24 cellular contexts compared by ENCODE assay signal in genomic region chr7:30069096-30069867, GRCh38.
"Had no signal": no experiment of that assay in that cellular context is flagged by ENCODE, and none has a peak within 500 bp of the region (broad histone marks: within the 10 kb centered on the region; RNA-seq: fewer than 3 reads in every experiment).

No MANE protein-coding gene starts in this region.

- ATAC-seq: effector memory CD8-positive, alpha-beta T cell; foreskin keratinocyte; left cardiac atrium; lower lobe of right lung; natural killer cell treated with Interleukin-12 subunit alpha and Interleukin-12 subunit beta and Interleukin-15 and Interleukin-18, amount 100 ng/mL, for 72 hours; pancreas; right cardiac atrium; stimulated activated effector memory CD8-positive, alpha-beta T cell treated with anti-CD3 and anti-CD28 coated beads, Interleukin-12 subunit alpha, Interleukin-12 subunit beta, amount 100 ng/mL, for 72 hours; stimulated activated naive CD8-positive, alpha-beta T cell treated with anti-CD3 and anti-CD28 coated beads, Interleukin-15, Interleukin-2, amounts not matched to agents 100 U/mL and 50 U/mL, for 24 hours; upper lobe of right lung had no signal

- H3K9me3 Mint-ChIP-seq: effector memory CD8-positive, alpha-beta T cell; immature natural killer cell; memory B cell; natural killer cell treated with Interleukin-12 subunit alpha and Interleukin-12 subunit beta and Interleukin-15 and Interleukin-18, amount 100 ng/mL, for 72 hours; neural progenitor cell; stimulated activated effector memory CD8-positive, alpha-beta T cell treated with anti-CD3 and anti-CD28 coated beads, Interleukin-12 subunit alpha, Interleukin-12 subunit beta, amount 100 ng/mL, for 72 hours had no signal

- H2AFZ ChIP-seq: neural progenitor cell had no signal

- H3K27me3 ChIP-seq: foreskin keratinocyte, neural progenitor cell, pancreas, suprapubic skin, tibial artery, upper lobe of right lung had no signal

- H3K4me1 ChIP-seq: foreskin keratinocyte, lower lobe of right lung, neural progenitor cell, pancreas had no signal

- H3K4me1 Mint-ChIP-seq: immature natural killer cell; stimulated activated effector memory CD8-positive, alpha-beta T cell treated with anti-CD3 and anti-CD28 coated beads, Interleukin-12 subunit alpha, Interleukin-12 subunit beta, amount 100 ng/mL, for 72 hours had no signal

- H3K27me3 Mint-ChIP-seq: effector memory CD8-positive, alpha-beta T cell; memory B cell; natural killer cell treated with Interleukin-12 subunit alpha and Interleukin-12 subunit beta and Interleukin-15 and Interleukin-18, amount 100 ng/mL, for 72 hours; progenitor cell of endocrine pancreas had no signal

- H3K27ac Mint-ChIP-seq: effector memory CD8-positive, alpha-beta T cell; immature natural killer cell; natural killer cell treated with Interleukin-12 subunit alpha and Interleukin-12 subunit beta and Interleukin-15 and Interleukin-18, amount 100 ng/mL, for 72 hours; neural progenitor cell; progenitor cell of endocrine pancreas; stimulated activated effector memory CD8-positive, alpha-beta T cell treated with anti-CD3 and anti-CD28 coated beads, Interleukin-12 subunit alpha, Interleukin-12 subunit beta, amount 100 ng/mL, for 72 hours had no signal

- H3K4me3 ChIP-seq: left ventricle myocardium inferior, lower lobe of right lung, neural progenitor cell, pancreas, smooth muscle cell, suprapubic skin, tibial artery, upper lobe of right lung had no signal

- H3K9me3 ChIP-seq: left ventricle myocardium inferior, lower lobe of right lung, pancreas, suprapubic skin, tibial artery, upper lobe of right lung had no signal

- H3K36me3 ChIP-seq: lower lobe of right lung, pancreas, upper lobe of right lung had no signal

- H3K4me2 ChIP-seq: neural progenitor cell, smooth muscle cell had no signal

- H3K36me3 Mint-ChIP-seq: natural killer cell treated with Interleukin-12 subunit alpha and Interleukin-12 subunit beta and Interleukin-15 and Interleukin-18, amount 100 ng/mL, for 72 hours had no signal

- DNase-seq: effector memory CD8-positive, alpha-beta T cell; erythroblast; immature natural killer cell; kidney; left cardiac atrium; left ventricle myocardium inferior; lower lobe of right lung; midbrain; nucleus accumbens; pancreas; right cardiac atrium; stimulated activated CD4-positive, alpha-beta T cell treated with anti-CD3 and anti-CD28 coated beads, Interleukin-4, amount 100 ng/mL, for 1 hour; stimulated activated CD8-positive, alpha-beta memory T cell treated with anti-CD3 and anti-CD28 coated beads, Interleukin-4, amount 100 ng/mL, for 48 hours; stimulated activated naive CD8-positive, alpha-beta T cell treated with anti-CD3 and anti-CD28 coated beads, Interleukin-15, Interleukin-2, amounts not matched to agents 100 U/mL and 50 U/mL, for 24 hours; tibial artery; upper lobe of right lung had no signal

- H3K27ac ChIP-seq: foreskin keratinocyte, left ventricle myocardium inferior, lower lobe of right lung, neural progenitor cell, pancreas, suprapubic skin, tibial artery, upper lobe of right lung had no signal

- H3K9ac ChIP-seq: neural progenitor cell had no signal

- H3K4me3 Mint-ChIP-seq: effector memory CD8-positive, alpha-beta T cell; immature natural killer cell; memory B cell; natural killer cell treated with Interleukin-12 subunit alpha and Interleukin-12 subunit beta and Interleukin-15 and Interleukin-18, amount 100 ng/mL, for 72 hours; neural progenitor cell; stimulated activated effector memory CD8-positive, alpha-beta T cell treated with anti-CD3 and anti-CD28 coated beads, Interleukin-12 subunit alpha, Interleukin-12 subunit beta, amount 100 ng/mL, for 72 hours had no signal
